In genomic region chr2:120422761-120423160, GRCh38 we compare ENCODE assay signal across 19 cellular contexts.
"Had no signal": no experiment of that assay in that cellular context is flagged by ENCODE, and none has a peak within 500 bp of the region (broad histone marks: within the 10 kb centered on the region; RNA-seq: fewer than 3 reads in every experiment).

No MANE protein-coding gene starts in this region.

- H3K27ac Mint-ChIP-seq: activated CD4-positive, alpha-beta T cell treated with anti-CD3 and anti-CD28 coated beads, Interleukin-2, amount 10 ng/mL, durations not matched to agents 24 days and 14 days; activated CD8-positive, alpha-beta T cell treated with anti-CD3 and anti-CD28 coated beads, Interleukin-2, amount 10 ng/mL, durations not matched to agents 7 days and 5 days; activated naive CD8-positive, alpha-beta T cell treated with anti-CD3 and anti-CD28 coated beads for 36 hours; naive thymus-derived CD4-positive, alpha-beta T cell; neural progenitor cell; progenitor cell of endocrine pancreas; stimulated activated naive CD8-positive, alpha-beta T cell treated with anti-CD3 and anti-CD28 coated beads, Interleukin-15, Interleukin-2, amounts not matched to agents 100 ng/mL and 50 ng/mL, for 24 hours; T-helper 17 cell had no signal

- DNase-seq: activated CD4-positive, alpha-beta T cell treated with anti-CD3 and anti-CD28 coated beads, Interleukin-2, amount 10 ng/mL, durations not matched to agents 24 days and 14 days; activated CD8-positive, alpha-beta T cell treated with anti-CD3 and anti-CD28 coated beads, Interleukin-2, amount 10 ng/mL, durations not matched to agents 7 days and 5 days; activated naive CD4-positive, alpha-beta T cell treated with Interleukin-2 at 50 U/mL for 16 hours; activated naive CD8-positive, alpha-beta T cell treated with anti-CD3 and anti-CD28 coated beads for 36 hours; heart right ventricle; left colon; lower lobe of right lung; stimulated activated CD4-positive, alpha-beta T cell treated with anti-CD3 and anti-CD28 coated beads, Interleukin-4, amount 100 ng/mL, for 24 hours; SW 1271; T-helper 17 cell; trophoblast cell had no signal

- H3K9me3 ChIP-seq: heart right ventricle, lower lobe of right lung, suprapubic skin had no signal

- H3K36me3 ChIP-seq: heart right ventricle, lower lobe of right lung, neural progenitor cell, suprapubic skin had no signal

- H3K4me1 ChIP-seq: lower lobe of right lung, neural progenitor cell had no signal

- FAIRE-seq: endometrium, keratinocyte had no signal

- H3K4me3 Mint-ChIP-seq: activated CD4-positive, alpha-beta T cell treated with anti-CD3 and anti-CD28 coated beads, Interleukin-2, amount 10 ng/mL, durations not matched to agents 24 days and 14 days; activated CD8-positive, alpha-beta T cell treated with anti-CD3 and anti-CD28 coated beads, Interleukin-2, amount 10 ng/mL, durations not matched to agents 7 days and 5 days; activated naive CD8-positive, alpha-beta T cell treated with anti-CD3 and anti-CD28 coated beads for 36 hours; naive thymus-derived CD4-positive, alpha-beta T cell; neural progenitor cell; stimulated activated naive CD8-positive, alpha-beta T cell treated with anti-CD3 and anti-CD28 coated beads, Interleukin-15, Interleukin-2, amounts not matched to agents 100 ng/mL and 50 ng/mL, for 24 hours; T-helper 17 cell had no signal

- ATAC-seq: activated CD8-positive, alpha-beta T cell treated with anti-CD3 and anti-CD28 coated beads, Interleukin-2, amount 10 ng/mL, durations not matched to agents 7 days and 5 days; heart right ventricle; left colon; lower lobe of right lung; naive thymus-derived CD4-positive, alpha-beta T cell; T-helper 17 cell had no signal

- H3K4me3 ChIP-seq: heart right ventricle, lower lobe of right lung, neural progenitor cell, SK-N-MC, suprapubic skin had no signal

- H3K4me1 Mint-ChIP-seq: activated CD4-positive, alpha-beta T cell treated with anti-CD3 and anti-CD28 coated beads, Interleukin-2, amount 10 ng/mL, durations not matched to agents 24 days and 14 days; activated naive CD8-positive, alpha-beta T cell treated with anti-CD3 and anti-CD28 coated beads for 36 hours; naive thymus-derived CD4-positive, alpha-beta T cell; neural progenitor cell; T-helper 17 cell had no signal

- H3K27ac ChIP-seq: heart right ventricle, lower lobe of right lung, neural progenitor cell, SK-N-MC, suprapubic skin had no signal

- H3K36me3 Mint-ChIP-seq: activated naive CD8-positive, alpha-beta T cell treated with anti-CD3 and anti-CD28 coated beads for 36 hours; naive thymus-derived CD4-positive, alpha-beta T cell; neural progenitor cell had no signal

- H3K9me3 Mint-ChIP-seq: activated CD4-positive, alpha-beta T cell treated with anti-CD3 and anti-CD28 coated beads, Interleukin-2, amount 10 ng/mL, durations not matched to agents 24 days and 14 days; activated naive CD8-positive, alpha-beta T cell treated with anti-CD3 and anti-CD28 coated beads for 36 hours; neural progenitor cell; stimulated activated naive CD8-positive, alpha-beta T cell treated with anti-CD3 and anti-CD28 coated beads, Interleukin-15, Interleukin-2, amounts not matched to agents 100 ng/mL and 50 ng/mL, for 24 hours had no signal
